ENCODE assay signal across 10 cellular contexts in genomic region chr1:162905759-162906158, GRCh38. TPM values are rescaled to one million over a fixed set of nuclear protein-coding genes. Genes with fewer than 3 reads are reported as not detected.
DNase-seq lines count a peak whose midpoint lies in the region; ATAC-seq and TF ChIP-seq lines count a peak whose summit lies in the region.
"Had no signal": no experiment of that assay in that cellular context is flagged by ENCODE, and none has a peak within 500 bp of the region (broad histone marks: within the 10 kb centered on the region; RNA-seq: fewer than 3 reads in every experiment).

No MANE protein-coding gene starts in this region.

- no peak overlapping the region for H3K4me3 Mint-ChIP-seq in type B pancreatic cell
- no peak overlapping the region for H3K4me3 Mint-ChIP-seq in activated CD8-positive, alpha-beta T cell treated with anti-CD3 and anti-CD28 coated beads for 36 hours
- H3K4me3 Mint-ChIP-seq: activated T-helper 1 cell treated with anti-CD3 and anti-CD28 coated beads, Interleukin-12 subunit alpha, Interleukin-12 subunit beta, Interleukin-2, Interleukin-4 antibody, amounts not matched to agents 30 ng/mL and 10 ng/mL and 1 ng/mL, durations not matched to agents 14 hours and 24 hours and 36 hours had no signal

- H3K4me1 ChIP-seq in SK-N-SH (ENCODE audit: control insufficient read depth in 1 of 2, insufficient read depth in 2 of 2, low read depth in 1 of 2, low read length in 1 of 2): peaks cover 28 to 47% of the 10 kb centered on the region in 2 experiments

- H3K27ac ChIP-seq in SK-N-SH (ENCODE audit: low read depth in 2 of 2, low read length in 1 of 2): peak overlapping the region; percentile 91 to 99

- H3K36me3 ChIP-seq in SK-N-SH (replicated peaks in 1 of 2; ENCODE audit: control insufficient read depth in 1 of 2, insufficient read depth in 2 of 2, low read length in 1 of 2): no peaks in the 10 kb centered on the region

- H3K9ac ChIP-seq in SK-N-SH: peak overlapping the region; percentile 53; the same call in 1 of the 2 replicates

- no peak for TF ChIP-seq RAD21 in SK-N-SH (IDR thresholded peaks at IDR 0.05; ENCODE audit: low read length)

- no peaks in the 10 kb centered on the region for H3K79me2 ChIP-seq in SK-N-SH (ENCODE audit: insufficient read depth)

- H3K9me3 ChIP-seq in SK-N-SH: no peaks in the 10 kb centered on the region

- no peaks in the 10 kb centered on the region for H3K9me2 ChIP-seq in SK-N-SH

- TF ChIP-seq POLR2A in lower leg skin (IDR thresholded peaks at IDR 0.05): no peak

- H3K4me1 Mint-ChIP-seq in type B pancreatic cell (ENCODE audit: unreplicated experiment): peaks cover 10% of the 10 kb centered on the region
- H3K4me1 Mint-ChIP-seq in activated CD8-positive, alpha-beta T cell treated with anti-CD3 and anti-CD28 coated beads for 36 hours (ENCODE audit: low read depth): no peaks in the 10 kb centered on the region

- H3K36me3 Mint-ChIP-seq in type B pancreatic cell: no peaks in the 10 kb centered on the region
- H3K36me3 Mint-ChIP-seq in activated CD8-positive, alpha-beta T cell treated with anti-CD3 and anti-CD28 coated beads for 36 hours (ENCODE audit: low read depth): no peaks in the 10 kb centered on the region

- intact Hi-C loops in left ventricle myocardium superior (cut with micrococcal nuclease) (no loop called here), Right ventricle myocardium superior (cut with DNase I) (no loop called here), lower leg skin (cut with DNase I; ENCODE audit: low total_unique reads) (no loop called here)
- intact Hi-C loops in activated CD8-positive, alpha-beta T cell treated with anti-CD3 and anti-CD28 coated beads for 36 hours (cut with micrococcal nuclease): no loop called here

- no peaks in the 10 kb centered on the region for H3K9me3 Mint-ChIP-seq in type B pancreatic cell
- H3K9me3 Mint-ChIP-seq in activated CD8-positive, alpha-beta T cell treated with anti-CD3 and anti-CD28 coated beads for 36 hours: no peaks in the 10 kb centered on the region
- H3K9me3 Mint-ChIP-seq: activated T-helper 1 cell treated with anti-CD3 and anti-CD28 coated beads, Interleukin-12 subunit alpha, Interleukin-12 subunit beta, Interleukin-2, Interleukin-4 antibody, amounts not matched to agents 30 ng/mL and 10 ng/mL and 1 ng/mL, durations not matched to agents 14 hours and 24 hours and 36 hours had no signal

- no peaks in the 10 kb centered on the region for H4K20me1 ChIP-seq in SK-N-SH (ENCODE audit: insufficient read depth)

- TF ChIP-seq EP300 in SK-N-SH (IDR thresholded peaks at IDR 0.05; ENCODE audit: borderline replicate concordance in 1 of 2, low read depth in 1 of 2, low read length in 1 of 2): peak; percentile 22 to 67; a peak in 2 of 4 replicates

- POLR2A ChIA-PET in SK-N-SH (lab: Yijun Ruan, JAX): interaction anchor here (1.5 to 1.8 kb wide), 3 partner anchors 13 to 24 kb away, joined by 5 to 11 read pairs (median 7); no protein-coding TSS in a partner anchor
- POLR2A ChIA-PET in activated CD8-positive, alpha-beta T cell treated with anti-CD3 and anti-CD28 coated beads for 36 hours (lab: Charles Lee): no interaction called here

- H2AFZ ChIP-seq in SK-N-SH (ENCODE audit: low read depth): 0 out of 2 replicates have a peak overlapping the region, but pooled peaks have one; percentile 26

- no peak for DNase-seq in left ventricle myocardium superior
- no peak for DNase-seq in Right ventricle myocardium superior
- no peak for DNase-seq in SK-N-SH
- DNase-seq in fibroblast of villous mesenchyme (ENCODE audit: low read depth): peak; percentile 76
- no peak for DNase-seq in type B pancreatic cell (ENCODE audit: extremely low spot score, unreplicated experiment)
- DNase-seq in NOMO-1 treated with dmso at 0.1 percent for 144 hours (lab: John Stamatoyannopoulos, UW; ENCODE audit: unreplicated experiment): no peak
- DNase-seq in lower leg skin (ENCODE audit: low spot score in 2 of 2): no peak
- no peak for DNase-seq in activated CD8-positive, alpha-beta T cell treated with anti-CD3 and anti-CD28 coated beads for 36 hours

- peak overlapping the region; percentile 39 for H3K27ac Mint-ChIP-seq in type B pancreatic cell
- H3K27ac Mint-ChIP-seq in activated CD8-positive, alpha-beta T cell treated with anti-CD3 and anti-CD28 coated beads for 36 hours: no peak overlapping the region
- H3K27ac Mint-ChIP-seq: activated T-helper 1 cell treated with anti-CD3 and anti-CD28 coated beads, Interleukin-12 subunit alpha, Interleukin-12 subunit beta, Interleukin-2, Interleukin-4 antibody, amounts not matched to agents 30 ng/mL and 10 ng/mL and 1 ng/mL, durations not matched to agents 14 hours and 24 hours and 36 hours had no signal

- CTCF ChIA-PET in SK-N-SH (lab: Yijun Ruan, JAX): interaction anchor here (0.7 to 1.5 kb wide), 5 partner anchors 13 to 1726 kb away, joined by 3 to 4 read pairs (median 4); no protein-coding TSS in a partner anchor
- CTCF ChIA-PET in activated CD8-positive, alpha-beta T cell treated with anti-CD3 and anti-CD28 coated beads for 36 hours (lab: Charles Lee): no interaction called here

- peaks cover 36% of the 10 kb centered on the region for H3F3A ChIP-seq in SK-N-SH (replicated peaks; ENCODE audit: insufficient read depth)

- H3K4me2 ChIP-seq in SK-N-SH: peak overlapping the region; percentile 40; the same call in 1 of the 2 replicates

- no peaks in the 10 kb centered on the region for H3K27me3 ChIP-seq in SK-N-SH (ENCODE audit: insufficient read depth)

- ATAC-seq in left ventricle myocardium superior (peak; percentile 30), Right ventricle myocardium superior (ENCODE audit: poor library complexity) (no peak)
- no peak for ATAC-seq in activated CD8-positive, alpha-beta T cell treated with anti-CD3 and anti-CD28 coated beads for 36 hours

- no peaks in the 10 kb centered on the region for H3K27me3 Mint-ChIP-seq in type B pancreatic cell
- no peaks in the 10 kb centered on the region for H3K27me3 Mint-ChIP-seq in activated CD8-positive, alpha-beta T cell treated with anti-CD3 and anti-CD28 coated beads for 36 hours

- TF ChIP-seq CTCF in SK-N-SH (IDR thresholded peaks at IDR 0.05) (no peak), fibroblast of villous mesenchyme (IDR thresholded peaks at IDR 0.05; ENCODE audit: insufficient read depth, low read depth, low read length) (no peak), type B pancreatic cell (conservative IDR thresholded peaks at IDR 0.05) (no peak), lower leg skin (IDR thresholded peaks at IDR 0.05) (no peak)
- no peak for TF ChIP-seq CTCF in activated CD8-positive, alpha-beta T cell treated with anti-CD3 and anti-CD28 coated beads for 36 hours (IDR thresholded peaks at IDR 0.05)

- H3K4me3 ChIP-seq in SK-N-SH (ENCODE audit: low read depth in 2 of 2, low read length in 1 of 2) (no peak overlapping the region), fibroblast of villous mesenchyme (ENCODE audit: low read depth, low read length) (no peak overlapping the region), lower leg skin (ENCODE audit: low read depth, poor library complexity, severe bottlenecking) (no peak overlapping the region)

TF ChIP-seq in SK-N-SH, 30 proteins besides CTCF, POLR2A, EP300 and RAD21 (continues in another document):
- TF ChIP-seq ZBTB33 (IDR thresholded peaks at IDR 0.05; ENCODE audit: borderline replicate concordance, low read depth) (no peak), MXI1 (IDR thresholded peaks at IDR 0.05; ENCODE audit: low read depth, low read length) (no peak), TAF1 (IDR thresholded peaks at IDR 0.05; ENCODE audit: borderline replicate concordance, low read depth, low read length) (no peak), RXRA (IDR thresholded peaks at IDR 0.05; ENCODE audit: borderline replicate concordance, low read depth) (no peak; the same call in 1 of the 2 replicates), GABPA (IDR thresholded peaks at IDR 0.05; ENCODE audit: low read depth) (no peak), TCF12 (IDR thresholded peaks at IDR 0.05) (peak; percentile 85), GATA2 (CRISPR knock-in tag; IDR thresholded peaks at IDR 0.05) (no peak), USF2 (IDR thresholded peaks at IDR 0.05; ENCODE audit: borderline replicate concordance, low read depth, low read length) (no peak), CHD2 (IDR thresholded peaks at IDR 0.05; ENCODE audit: low read length, partially characterized antibody) (no peak), FOXJ3 (CRISPR knock-in tag; IDR thresholded peaks at IDR 0.05) (no peak), RCOR1 (IDR thresholded peaks at IDR 0.05; ENCODE audit: low read length) (no peak), JUND (IDR thresholded peaks at IDR 0.05) (peak; percentile 83), MEF2A (IDR thresholded peaks at IDR 0.05; ENCODE audit: borderline replicate concordance, low read depth) (no peak)

RNA-seq across cellular contexts. Expression of gene CCDC190, which starts 44.8 kb away (rescaled TPM):
- total RNA-seq in left ventricle myocardium superior (0.62 TPM), Right ventricle myocardium superior (0.27 TPM), fibroblast of villous mesenchyme (0.43 TPM in 1 of 2 replicates, not detected in the other), type B pancreatic cell (ENCODE audit: low replicate concordance) (0.14 TPM in 1 of 2 replicates, not detected in the other), lower leg skin (not detected)
- 0.13 and 0.21 TPM in 2 replicates for polyA plus RNA-seq in SK-N-SH (2012; rRNA removed)
- polyA plus RNA-seq in SK-N-SH (2012; cell fraction: cytosol; rRNA removed): 0.14 and 0.18 TPM in 2 replicates
- polyA plus RNA-seq in SK-N-SH (2012; cell fraction: nucleus; rRNA removed): 0.12 and 0.39 TPM in 2 replicates
- not detected for total RNA-seq in activated CD8-positive, alpha-beta T cell treated with anti-CD3 and anti-CD28 coated beads for 36 hours
- total RNA-seq: activated T-helper 1 cell treated with anti-CD3 and anti-CD28 coated beads, Interleukin-12 subunit alpha, Interleukin-12 subunit beta, Interleukin-2, Interleukin-4 antibody, amounts not matched to agents 30 ng/mL and 10 ng/mL and 1 ng/mL, durations not matched to agents 14 hours and 24 hours and 36 hours; T-helper 2 cell treated with Interferon-gamma antibody and Interleukin-4, amounts not matched to agents 100 ng/mL and 5 ng/mL, for 36 hours had no signal
